2 cellular contexts compared by ENCODE assay signal in the genomic region with DNA sequence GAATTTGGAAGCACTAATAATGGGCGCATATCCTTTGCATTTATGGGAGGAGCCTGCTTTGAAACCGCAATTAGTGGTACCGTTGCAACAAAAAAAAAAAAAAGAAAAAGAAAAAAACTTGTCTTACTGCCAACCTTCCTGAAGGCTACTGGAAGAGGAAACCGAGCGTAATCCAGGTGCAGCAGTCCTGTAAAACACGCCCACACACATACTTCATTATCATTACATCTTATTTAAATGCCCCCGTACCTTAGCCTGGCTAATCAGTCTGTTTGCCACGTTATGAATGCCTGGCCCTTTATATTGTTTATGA.
TF ChIP-seq lines count a peak whose summit lies in the region.

No MANE protein-coding gene starts in this region.

TF ChIP-seq in GM23338, 12 proteins besides CTCF, POLR2A, EP300 and RAD21:
- TF ChIP-seq, protein P1, sequence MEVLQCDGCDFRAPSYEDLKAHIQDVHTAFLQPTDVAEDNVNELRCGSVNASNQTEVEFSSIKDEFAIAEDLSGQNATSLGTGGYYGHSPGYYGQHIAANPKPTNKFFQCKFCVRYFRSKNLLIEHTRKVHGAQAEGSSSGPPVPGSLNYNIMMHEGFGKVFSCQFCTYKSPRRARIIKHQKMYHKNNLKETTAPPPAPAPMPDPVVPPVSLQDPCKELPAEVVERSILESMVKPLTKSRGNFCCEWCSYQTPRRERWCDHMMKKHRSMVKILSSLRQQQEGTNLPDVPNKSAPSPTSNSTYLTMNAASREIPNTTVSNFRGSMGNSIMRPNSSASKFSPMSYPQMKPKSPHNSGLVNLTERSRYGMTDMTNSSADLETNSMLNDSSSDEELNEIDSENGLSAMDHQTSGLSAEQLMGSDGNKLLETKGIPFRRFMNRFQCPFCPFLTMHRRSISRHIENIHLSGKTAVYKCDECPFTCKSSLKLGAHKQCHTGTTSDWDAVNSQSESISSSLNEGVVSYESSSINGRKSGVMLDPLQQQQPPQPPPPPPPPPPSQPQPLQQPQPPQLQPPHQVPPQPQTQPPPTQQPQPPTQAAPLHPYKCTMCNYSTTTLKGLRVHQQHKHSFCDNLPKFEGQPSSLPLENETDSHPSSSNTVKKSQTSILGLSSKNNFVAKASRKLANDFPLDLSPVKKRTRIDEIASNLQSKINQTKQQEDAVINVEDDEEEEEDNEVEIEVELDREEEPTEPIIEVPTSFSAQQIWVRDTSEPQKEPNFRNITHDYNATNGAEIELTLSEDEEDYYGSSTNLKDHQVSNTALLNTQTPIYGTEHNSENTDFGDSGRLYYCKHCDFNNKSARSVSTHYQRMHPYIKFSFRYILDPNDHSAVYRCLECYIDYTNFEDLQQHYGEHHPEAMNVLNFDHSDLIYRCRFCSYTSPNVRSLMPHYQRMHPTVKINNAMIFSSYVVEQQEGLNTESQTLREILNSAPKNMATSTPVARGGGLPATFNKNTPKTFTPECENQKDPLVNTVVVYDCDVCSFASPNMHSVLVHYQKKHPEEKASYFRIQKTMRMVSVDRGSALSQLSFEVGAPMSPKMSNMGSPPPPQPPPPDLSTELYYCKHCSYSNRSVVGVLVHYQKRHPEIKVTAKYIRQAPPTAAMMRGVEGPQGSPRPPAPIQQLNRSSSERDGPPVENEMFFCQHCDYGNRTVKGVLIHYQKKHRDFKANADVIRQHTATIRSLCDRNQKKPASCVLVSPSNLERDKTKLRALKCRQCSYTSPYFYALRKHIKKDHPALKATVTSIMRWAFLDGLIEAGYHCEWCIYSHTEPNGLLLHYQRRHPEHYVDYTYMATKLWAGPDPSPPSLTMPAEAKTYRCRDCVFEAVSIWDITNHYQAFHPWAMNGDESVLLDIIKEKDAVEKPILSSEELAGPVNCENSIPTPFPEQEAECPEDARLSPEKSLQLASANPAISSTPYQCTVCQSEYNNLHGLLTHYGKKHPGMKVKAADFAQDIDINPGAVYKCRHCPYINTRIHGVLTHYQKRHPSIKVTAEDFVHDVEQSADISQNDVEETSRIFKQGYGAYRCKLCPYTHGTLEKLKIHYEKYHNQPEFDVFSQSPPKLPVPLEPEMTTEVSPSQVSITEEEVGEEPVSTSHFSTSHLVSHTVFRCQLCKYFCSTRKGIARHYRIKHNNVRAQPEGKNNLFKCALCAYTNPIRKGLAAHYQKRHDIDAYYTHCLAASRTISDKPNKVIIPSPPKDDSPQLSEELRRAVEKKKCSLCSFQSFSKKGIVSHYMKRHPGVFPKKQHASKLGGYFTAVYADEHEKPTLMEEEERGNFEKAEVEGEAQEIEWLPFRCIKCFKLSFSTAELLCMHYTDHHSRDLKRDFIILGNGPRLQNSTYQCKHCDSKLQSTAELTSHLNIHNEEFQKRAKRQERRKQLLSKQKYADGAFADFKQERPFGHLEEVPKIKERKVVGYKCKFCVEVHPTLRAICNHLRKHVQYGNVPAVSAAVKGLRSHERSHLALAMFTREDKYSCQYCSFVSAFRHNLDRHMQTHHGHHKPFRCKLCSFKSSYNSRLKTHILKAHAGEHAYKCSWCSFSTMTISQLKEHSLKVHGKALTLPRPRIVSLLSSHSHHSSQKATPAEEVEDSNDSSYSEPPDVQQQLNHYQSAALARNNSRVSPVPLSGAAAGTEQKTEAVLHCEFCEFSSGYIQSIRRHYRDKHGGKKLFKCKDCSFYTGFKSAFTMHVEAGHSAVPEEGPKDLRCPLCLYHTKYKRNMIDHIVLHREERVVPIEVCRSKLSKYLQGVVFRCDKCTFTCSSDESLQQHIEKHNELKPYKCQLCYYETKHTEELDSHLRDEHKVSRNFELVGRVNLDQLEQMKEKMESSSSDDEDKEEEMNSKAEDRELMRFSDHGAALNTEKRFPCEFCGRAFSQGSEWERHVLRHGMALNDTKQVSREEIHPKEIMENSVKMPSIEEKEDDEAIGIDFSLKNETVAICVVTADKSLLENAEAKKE (CRISPR knock-in tag; IDR thresholded peaks at IDR 0.05): no peak
- TF ChIP-seq EZH2 (IDR thresholded peaks at IDR 0.05; ENCODE audit: low read depth, unreplicated experiment) (no peak), POLR2AphosphoS5 (IDR thresholded peaks at IDR 0.05; ENCODE audit: low read depth) (no peak; the same call in 1 of the 2 replicates), STAT1 (IDR thresholded peaks at IDR 0.05; ENCODE audit: unreplicated experiment) (no peak)
TF ChIP-seq in GM23338: peak in this region for 0.

TF ChIP-seq in HepG2, 621 proteins besides CTCF, POLR2A, EP300 and RAD21 (continued from another document):
- TF ChIP-seq GABPA (IDR thresholded peaks at IDR 0.05; ENCODE audit: low read depth, low read length): no peak
- TF ChIP-seq GABPA (CRISPR knock-in tag; IDR thresholded peaks at IDR 0.05; ENCODE audit: low read depth): peak; percentile 6; the same call in 1 of the 2 replicates
- TF ChIP-seq CC2D1A (CRISPR knock-in tag; IDR thresholded peaks at IDR 0.05): no peak
TF ChIP-seq in HepG2: peak in this region for 2.
